In genomic region chr19:35643255-35644205, GRCh38 we compare ENCODE assay signal across 8 cellular contexts. TPM values are rescaled to one million over a fixed set of nuclear protein-coding genes. Genes with fewer than 3 reads are reported as not detected.
A peak's percentile ranks its signal among the peaks of the same experiment; 100 is the strongest.
DNase-seq lines count a peak whose midpoint lies in the region; ATAC-seq, FAIRE-seq and TF ChIP-seq lines count a peak whose summit lies in the region.

No MANE protein-coding gene starts in this region.

- POLR2A ChIA-PET in A549 (lab: Yijun Ruan, JAX), result interaction anchor here (0.5 to 2.2 kb wide), 14 partner anchors 9 to 105 kb away, joined by 3 to 10 read pairs (median 4); partner anchors contain the start of genes HAUS5, LIN37, PSENEN and RBM42
- POLR2A ChIA-PET in activated CD8-positive, alpha-beta T cell treated with anti-CD3 and anti-CD28 coated beads for 36 hours (lab: Charles Lee), result interaction anchor here (0.8 to 3.0 kb wide), 7 partner anchors 12 to 128 kb away, joined by 3 to 13 read pairs (median 4); partner anchors contain the start of gene HAUS5

- intact Hi-C loops in activated CD8-positive, alpha-beta T cell treated with anti-CD3 and anti-CD28 coated beads for 36 hours (cut with micrococcal nuclease), result no loop called here

- TF ChIP-seq POLR2A in A549 (IDR thresholded peaks at IDR 0.05; ENCODE audit: low read length), result peak; percentile 95

- H3K4me3 ChIP-seq in A549 (peak overlapping the region; percentile 61), ectodermal cell (ENCODE audit: insufficient read depth, low read depth, low read length) (peak overlapping the region; percentile 48)

- 2% methylated on average over 38 of the region's 69 CpGs for WGBS in A549 (ENCODE audit: missing lambda C conversion rate)
- WGBS in ectodermal cell, 2 experiments, result 1% methylated on average over 69 of the region's 69 CpGs

- no peak for FAIRE-seq in A549 (lab: Jason Lieb, UNC)

- H3K4me2 ChIP-seq in A549, result peak overlapping the region; percentile 98

- H3K9me3 Mint-ChIP-seq in activated CD8-positive, alpha-beta T cell treated with anti-CD3 and anti-CD28 coated beads for 36 hours, result no peaks in the 10 kb centered on the region

- H3K27ac ChIP-seq in A549 (peak overlapping the region; percentile 75 to 89), ectodermal cell (ENCODE audit: insufficient read depth, low read depth, low read length, poor library complexity, severe bottlenecking) (peak overlapping the region; percentile 79)

- DNase-seq in A549 (ENCODE audit: low read depth in 1 of 2, low spot score in 1 of 2) (peak; percentile 94 to 99), NCI-H748 (lab: John Stamatoyannopoulos, UW; ENCODE audit: unreplicated experiment) (peak; percentile 93), medulla oblongata (ENCODE audit: extremely low spot score) (peak; percentile 63)
- peak; percentile 86 for DNase-seq in activated CD8-positive, alpha-beta T cell treated with anti-CD3 and anti-CD28 coated beads for 36 hours
- DNase-seq in stimulated activated CD8-positive, alpha-beta memory T cell treated with anti-CD3 and anti-CD28 coated beads, Interleukin-12 subunit alpha, Interleukin-12 subunit beta, amount 100 ng/mL, for 4 hours (ENCODE audit: low read depth), result peak; percentile 70

- TF ChIP-seq RAD21 in A549 (conservative IDR thresholded peaks at IDR 0.05 in 1 of 2, IDR thresholded peaks at IDR 0.05 in 1 of 2), result 0 out of 5 replicates have a peak, but pooled peaks of 1 of the 2 experiments have one; percentile 19

- H3K4me1 Mint-ChIP-seq in activated CD8-positive, alpha-beta T cell treated with anti-CD3 and anti-CD28 coated beads for 36 hours (ENCODE audit: low read depth), result peaks cover 29% of the 10 kb centered on the region

- ATAC-seq in A549, result peak; percentile 61 to 75
- ATAC-seq in GM18867 (IDR thresholded peaks at IDR 0.05; ENCODE audit: unreplicated experiment), result peak; percentile 43
- peak; percentile 42 for ATAC-seq in HG03354 (IDR thresholded peaks at IDR 0.05; ENCODE audit: poor library complexity, severe bottlenecking, unreplicated experiment)
- ATAC-seq in activated CD8-positive, alpha-beta T cell treated with anti-CD3 and anti-CD28 coated beads for 36 hours, result peak; percentile 26

- CTCF ChIA-PET in A549 (lab: Yijun Ruan, JAX), result interaction anchor here (0.6 to 4.2 kb wide), 21 partner anchors 8 to 323 kb away, joined by 3 to 28 read pairs (median 4); partner anchors contain the start of genes HAUS5, RBM42 and U2AF1L4
- CTCF ChIA-PET in activated CD8-positive, alpha-beta T cell treated with anti-CD3 and anti-CD28 coated beads for 36 hours (lab: Charles Lee), result interaction anchor here (1.0 to 1.3 kb wide), 3 partner anchors 68 to 86 kb away, joined by 3 to 4 read pairs (median 3); no protein-coding TSS in a partner anchor

- no peak for TF ChIP-seq CTCF in A549 (IDR thresholded peaks at IDR 0.05)
- no peak for TF ChIP-seq CTCF in activated CD8-positive, alpha-beta T cell treated with anti-CD3 and anti-CD28 coated beads for 36 hours (IDR thresholded peaks at IDR 0.05)

- H3K36me3 Mint-ChIP-seq in activated CD8-positive, alpha-beta T cell treated with anti-CD3 and anti-CD28 coated beads for 36 hours (ENCODE audit: low read depth), result peaks cover 4% of the 10 kb centered on the region

- H3K27me3 ChIP-seq in ectodermal cell (ENCODE audit: control insufficient read depth, insufficient read depth, low read length, poor library complexity, severe bottlenecking), result peaks cover 5% of the 10 kb centered on the region

- H3K27me3 Mint-ChIP-seq in activated CD8-positive, alpha-beta T cell treated with anti-CD3 and anti-CD28 coated beads for 36 hours, result no peaks in the 10 kb centered on the region

- H3K27ac Mint-ChIP-seq in activated CD8-positive, alpha-beta T cell treated with anti-CD3 and anti-CD28 coated beads for 36 hours, result peak overlapping the region; percentile 85

- H3K36me3 ChIP-seq in ectodermal cell (ENCODE audit: control insufficient read depth, insufficient read depth, low read length), result no peaks in the 10 kb centered on the region

- H3K4me3 Mint-ChIP-seq in activated CD8-positive, alpha-beta T cell treated with anti-CD3 and anti-CD28 coated beads for 36 hours, result peak overlapping the region; percentile 76

- H3K9me3 ChIP-seq in A549 (no peaks in the 10 kb centered on the region), ectodermal cell (ENCODE audit: control insufficient read depth, low read length) (no peaks in the 10 kb centered on the region)

- TF ChIP-seq EP300 in A549 (IDR thresholded peaks at IDR 0.05), result no peak

- H3K4me1 ChIP-seq in A549 (peaks cover 18% of the 10 kb centered on the region; the same call in 2 of the 3 replicates), ectodermal cell (ENCODE audit: control insufficient read depth, insufficient read depth, low read length) (peaks cover 33% of the 10 kb centered on the region)

TF ChIP-seq in A549, 52 proteins besides CTCF, POLR2A, EP300 and RAD21 (continues in another document):
- TF ChIP-seq KDM1A (IDR thresholded peaks at IDR 0.05; ENCODE audit: low read depth) (no peak), RFX5 (IDR thresholded peaks at IDR 0.05) (0 out of 2 replicates have a peak, but pooled peaks have one; percentile 37), CEBPB (IDR thresholded peaks at IDR 0.05) (no peak), GATA3 (IDR thresholded peaks at IDR 0.05; ENCODE audit: borderline replicate concordance) (peak; percentile 91), BCL3 (IDR thresholded peaks at IDR 0.05) (peak; percentile 87; the same call in 2 of the 3 replicates)

RNA-seq across cellular contexts. Expression of gene ETV2, which starts 2.0 kb away (rescaled TPM):
- polyA plus RNA-seq in A549 (2011; rRNA removed) (0.15 and 0.36 TPM in 2 replicates), A549 (2017; fragmentation: RNase III; extraction: RNeasy Plus Mini Kit Qiagen cat#74134 plus additional on column Dnase treatment) (1.1 to 1.3 TPM (median 1.1 TPM) in 3 replicates)
- polyA plus RNA-seq in A549 (2012; cell fraction: cytosol; rRNA removed), result 1.5 and 1.7 TPM in 2 replicates
- polyA plus RNA-seq in A549 (2012; cell fraction: nucleus; rRNA removed), result 1.1 and 2.0 TPM in 2 replicates
- not detected in 2 replicates for polyA minus RNA-seq in A549 (2011; rRNA and poly(A)+ RNA removed)
- 1 to 10 TPM; 1.2 to 1.4 TPM for total RNA-seq in activated CD8-positive, alpha-beta T cell treated with anti-CD3 and anti-CD28 coated beads for 36 hours
- polyA plus RNA-seq in ectodermal cell (2013, experiment 1 of 4), result 3.3 TPM
- 2.9 TPM for polyA plus RNA-seq in ectodermal cell (2013, experiment 2 of 4)
- 1.8 TPM for polyA plus RNA-seq in ectodermal cell (2013, experiment 3 of 4)
- polyA plus RNA-seq in ectodermal cell (2013, experiment 4 of 4), result 2.9 TPM

RNA-seq across cellular contexts. Expression of gene COX6B1, which starts 4.6 kb away (rescaled TPM):
- polyA plus RNA-seq in A549 (2011; rRNA removed), result 749 and 1,115 TPM in 2 replicates
- 1,921 and 2,479 TPM in 2 replicates for polyA plus RNA-seq in A549 (2012; cell fraction: cytosol; rRNA removed)
- polyA plus RNA-seq in A549 (2012; cell fraction: nucleus; rRNA removed), result 1,210 and 1,387 TPM in 2 replicates
- 1,179 to 1,276 TPM (median 1,260 TPM) in 3 replicates for polyA plus RNA-seq in A549 (2017; fragmentation: RNase III; extraction: RNeasy Plus Mini Kit Qiagen cat#74134 plus additional on column Dnase treatment)
- 458 and 693 TPM in 2 replicates for polyA minus RNA-seq in A549 (2011; rRNA and poly(A)+ RNA removed)
- 100 to 1,000 TPM; 432 to 437 TPM for total RNA-seq in activated CD8-positive, alpha-beta T cell treated with anti-CD3 and anti-CD28 coated beads for 36 hours
- polyA plus RNA-seq in ectodermal cell (2013, experiment 1 of 4), result 348 TPM
- polyA plus RNA-seq in ectodermal cell (2013, experiment 2 of 4), result 360 TPM
- 474 TPM for polyA plus RNA-seq in ectodermal cell (2013, experiment 3 of 4)
- 531 TPM for polyA plus RNA-seq in ectodermal cell (2013, experiment 4 of 4)

RNA-seq across cellular contexts. Expression of gene RBM42, which starts 14.7 kb away (rescaled TPM):
- 62.1 and 80.4 TPM in 2 replicates for polyA plus RNA-seq in A549 (2011; rRNA removed)
- polyA plus RNA-seq in A549 (2012; cell fraction: cytosol; rRNA removed), result 157 and 167 TPM in 2 replicates
- 190 and 224 TPM in 2 replicates for polyA plus RNA-seq in A549 (2012; cell fraction: nucleus; rRNA removed)
- polyA plus RNA-seq in A549 (2017; fragmentation: RNase III; extraction: RNeasy Plus Mini Kit Qiagen cat#74134 plus additional on column Dnase treatment), result 124 to 131 TPM (median 128 TPM) in 3 replicates
- 43.4 and 65.1 TPM in 2 replicates for polyA minus RNA-seq in A549 (2011; rRNA and poly(A)+ RNA removed)
- total RNA-seq in activated CD8-positive, alpha-beta T cell treated with anti-CD3 and anti-CD28 coated beads for 36 hours, result 10 to 100 TPM; 82.9 to 95.2 TPM
- 70.9 TPM for polyA plus RNA-seq in ectodermal cell (2013, experiment 1 of 4)
- 68.9 TPM for polyA plus RNA-seq in ectodermal cell (2013, experiment 2 of 4)
- polyA plus RNA-seq in ectodermal cell (2013, experiment 3 of 4), result 69.1 TPM
- 69.5 TPM for polyA plus RNA-seq in ectodermal cell (2013, experiment 4 of 4)

RNA-seq across cellular contexts. Expression of gene UPK1A, which starts 22.8 kb away (rescaled TPM):
- polyA plus RNA-seq in A549 (2011; rRNA removed) (0.78 and 1.4 TPM in 2 replicates), A549 (2017; fragmentation: RNase III; extraction: RNeasy Plus Mini Kit Qiagen cat#74134 plus additional on column Dnase treatment) (0.37 to 0.44 TPM (median 0.39 TPM) in 3 replicates)
- polyA plus RNA-seq in A549 (2012; cell fraction: cytosol; rRNA removed), result 0.65 and 0.79 TPM in 2 replicates
- polyA plus RNA-seq in A549 (2012; cell fraction: nucleus; rRNA removed), result 0.75 and 0.90 TPM in 2 replicates
- polyA minus RNA-seq in A549 (2011; rRNA and poly(A)+ RNA removed), result 0.83 and 0.92 TPM in 2 replicates
- total RNA-seq in activated CD8-positive, alpha-beta T cell treated with anti-CD3 and anti-CD28 coated beads for 36 hours, result 1 to 10 TPM; 1.8 to 2.2 TPM
- polyA plus RNA-seq in ectodermal cell (2013, experiment 1 of 4), result 0.50 TPM
- 0.68 TPM for polyA plus RNA-seq in ectodermal cell (2013, experiment 2 of 4)
- 0.21 TPM for polyA plus RNA-seq in ectodermal cell (2013, experiment 3 of 4)
- 0.73 TPM for polyA plus RNA-seq in ectodermal cell (2013, experiment 4 of 4)

RNA-seq across cellular contexts. Expression of gene HAUS5, which starts 31.0 kb away (rescaled TPM):
- 7.2 and 7.3 TPM in 2 replicates for polyA plus RNA-seq in A549 (2011; rRNA removed)
- polyA plus RNA-seq in A549 (2012; cell fraction: cytosol; rRNA removed), result 14.4 and 18.8 TPM in 2 replicates
- 101 and 126 TPM in 2 replicates for polyA plus RNA-seq in A549 (2012; cell fraction: nucleus; rRNA removed)
- polyA plus RNA-seq in A549 (2017; fragmentation: RNase III; extraction: RNeasy Plus Mini Kit Qiagen cat#74134 plus additional on column Dnase treatment), result 16.0 to 17.6 TPM (median 16.1 TPM) in 3 replicates
- polyA minus RNA-seq in A549 (2011; rRNA and poly(A)+ RNA removed), result 3.8 and 6.6 TPM in 2 replicates
- total RNA-seq in activated CD8-positive, alpha-beta T cell treated with anti-CD3 and anti-CD28 coated beads for 36 hours, result 10 to 100 TPM; 38.3 to 40.0 TPM
- 41.2 TPM for polyA plus RNA-seq in ectodermal cell (2013, experiment 1 of 4)
- polyA plus RNA-seq in ectodermal cell (2013, experiment 2 of 4), result 36.7 TPM
- 29.9 TPM for polyA plus RNA-seq in ectodermal cell (2013, experiment 3 of 4)
- polyA plus RNA-seq in ectodermal cell (2013, experiment 4 of 4), result 33.2 TPM

Comparison
In these comparisons a context has a peak if more than half of its experiments do, and no peak if none do; other contexts are left out.
1. Peak in every context shown above with its lines: DNase-seq, ATAC-seq, H3K4me3 ChIP-seq and H3K27ac ChIP-seq.